16 cellular contexts compared by ENCODE assay signal in genomic region chr18:69588301-69588700, GRCh38.
DNase-seq lines count a peak whose midpoint lies in the region; ATAC-seq and TF ChIP-seq lines count a peak whose summit lies in the region.
"Had no signal": no experiment of that assay in that cellular context is flagged by ENCODE, and none has a peak within 500 bp of the region (broad histone marks: within the 10 kb centered on the region; RNA-seq: fewer than 3 reads in every experiment).

No MANE protein-coding gene starts in this region.

- POLR2A ChIA-PET in WTC11 (lab: Charles Lee): no interaction called here
- POLR2A ChIA-PET in activated CD8-positive, alpha-beta T cell treated with anti-CD3 and anti-CD28 coated beads for 36 hours (lab: Charles Lee): no interaction called here

- no peak for TF ChIP-seq CTCF in WTC11 (IDR thresholded peaks at IDR 0.05)
- no peak for TF ChIP-seq CTCF in activated CD8-positive, alpha-beta T cell treated with anti-CD3 and anti-CD28 coated beads for 36 hours (IDR thresholded peaks at IDR 0.05)

- H3K9me3 Mint-ChIP-seq in WTC11: no peaks in the 10 kb centered on the region
- H3K9me3 Mint-ChIP-seq in activated CD8-positive, alpha-beta T cell treated with anti-CD3 and anti-CD28 coated beads for 36 hours: no peaks in the 10 kb centered on the region

- no peak overlapping the region for H3K27ac Mint-ChIP-seq in WTC11
- no peak overlapping the region for H3K27ac Mint-ChIP-seq in activated CD8-positive, alpha-beta T cell treated with anti-CD3 and anti-CD28 coated beads for 36 hours
- H3K27ac Mint-ChIP-seq: B cell had no signal

- CTCF ChIA-PET in WTC11 (lab: Charles Lee): no interaction called here
- CTCF ChIA-PET in activated CD8-positive, alpha-beta T cell treated with anti-CD3 and anti-CD28 coated beads for 36 hours (lab: Charles Lee): interaction anchor here (0.7 to 1.7 kb wide), 3 partner anchors 8 to 267 kb away, joined by 3 to 5 read pairs (median 3); no protein-coding TSS in a partner anchor

- in situ Hi-C loops in KBM-7 (cut with MboI; ENCODE audit: low pct_unique_long_range_greater_than_20kb, low sequenced_read_pairs): no loop called here

- no peaks in the 10 kb centered on the region for H3K36me3 Mint-ChIP-seq in WTC11
- H3K36me3 Mint-ChIP-seq in activated CD8-positive, alpha-beta T cell treated with anti-CD3 and anti-CD28 coated beads for 36 hours (ENCODE audit: low read depth): no peaks in the 10 kb centered on the region

- intact Hi-C loops in activated CD8-positive, alpha-beta T cell treated with anti-CD3 and anti-CD28 coated beads for 36 hours (cut with micrococcal nuclease): no loop called here

- no peaks in the 10 kb centered on the region for H3K27me3 Mint-ChIP-seq in WTC11 (ENCODE audit: low read depth)
- peaks cover 6% of the 10 kb centered on the region for H3K27me3 Mint-ChIP-seq in activated CD8-positive, alpha-beta T cell treated with anti-CD3 and anti-CD28 coated beads for 36 hours
- H3K27me3 Mint-ChIP-seq: B cell had no signal

- peak; percentile 88 for ATAC-seq in WTC11
- ATAC-seq in activated CD8-positive, alpha-beta T cell treated with anti-CD3 and anti-CD28 coated beads for 36 hours: no peak

- DNase-seq in DMS53 treated with DMSO at 0.1 percent for 48 hours (lab: John Stamatoyannopoulos, UW; ENCODE audit: unreplicated experiment) (peak; percentile 46), HT-29 (ENCODE audit: low spot score) (peak; percentile 7), WTC11 (ENCODE audit: low spot score) (no peak), iPS-NIHi11 (ENCODE audit: low spot score) (peak; percentile 9), mucosa of gallbladder (ENCODE audit: low spot score) (no peak), KBM-7 (no peak)
- DNase-seq in activated CD8-positive, alpha-beta memory T cell treated with anti-CD3 and anti-CD28 coated beads for 24 hours: no peak
- no peak for DNase-seq in activated CD8-positive, alpha-beta T cell treated with anti-CD3 and anti-CD28 coated beads for 36 hours
- DNase-seq: activated CD4-positive, alpha-beta T cell treated with anti-CD3 and anti-CD28 coated beads for 1 hour; activated effector memory CD4-positive, alpha-beta T cell treated with Interleukin-2 at 50 U/mL for 16 hours; amygdala; midbrain; NCI-H187 treated with DMSO at 0.1 percent for 48 hours; SK-N-SH had no signal

- H3K4me3 Mint-ChIP-seq in WTC11: no peak overlapping the region
- no peak overlapping the region for H3K4me3 Mint-ChIP-seq in activated CD8-positive, alpha-beta T cell treated with anti-CD3 and anti-CD28 coated beads for 36 hours
- H3K4me3 Mint-ChIP-seq: B cell, neural crest cell had no signal

- no peaks in the 10 kb centered on the region for H3K4me1 Mint-ChIP-seq in WTC11
- H3K4me1 Mint-ChIP-seq in activated CD8-positive, alpha-beta T cell treated with anti-CD3 and anti-CD28 coated beads for 36 hours (ENCODE audit: low read depth): no peaks in the 10 kb centered on the region
- H3K4me1 Mint-ChIP-seq: B cell had no signal

TF ChIP-seq in WTC11, 78 proteins besides CTCF, POLR2A, EP300 and RAD21:
- TF ChIP-seq ZNF232 (CRISPR knock-in tag; IDR thresholded peaks at IDR 0.05) (no peak), CDX4 (CRISPR knock-in tag; IDR thresholded peaks at IDR 0.05; ENCODE audit: borderline replicate concordance) (no peak), NFATC4 (CRISPR knock-in tag; IDR thresholded peaks at IDR 0.05) (no peak), EMX1 (CRISPR knock-in tag; IDR thresholded peaks at IDR 0.05) (no peak), HMGA2 (CRISPR knock-in tag; IDR thresholded peaks at IDR 0.05) (no peak), JAZF1 (CRISPR knock-in tag; IDR thresholded peaks at IDR 0.05) (no peak), USF2 (CRISPR knock-in tag; IDR thresholded peaks at IDR 0.05) (no peak), FOXJ3 (CRISPR knock-in tag; IDR thresholded peaks at IDR 0.05; ENCODE audit: borderline replicate concordance) (no peak), TP53 (CRISPR knock-in tag; IDR thresholded peaks at IDR 0.05) (no peak), SP1 (CRISPR knock-in tag; conservative IDR thresholded peaks at IDR 0.05) (no peak), STAT6 (CRISPR knock-in tag; conservative IDR thresholded peaks at IDR 0.05; ENCODE audit: low read depth) (no peak), ZNF671 (CRISPR knock-in tag; IDR thresholded peaks at IDR 0.05) (no peak), RORB (CRISPR knock-in tag; IDR thresholded peaks at IDR 0.05) (no peak), ZNF416 (CRISPR knock-in tag; IDR thresholded peaks at IDR 0.05) (no peak), ZBTB21 (CRISPR knock-in tag; IDR thresholded peaks at IDR 0.05; ENCODE audit: borderline replicate concordance) (no peak)
TF ChIP-seq in WTC11: peak in this region for 0.

Comparison
In these comparisons a context has a peak if more than half of its experiments do, and no peak if none do; other contexts are left out.
1. DNase-seq: peak in DMS53 treated with DMSO at 0.1 percent for 48 hours (single experiment), HT-29 (single experiment) and iPS-NIHi11 (single experiment); none in WTC11 (single experiment), activated CD8-positive, alpha-beta memory T cell treated with anti-CD3 and anti-CD28 coated beads for 24 hours (single experiment), mucosa of gallbladder (single experiment), activated CD8-positive, alpha-beta T cell treated with anti-CD3 and anti-CD28 coated beads for 36 hours (single experiment) and KBM-7 (single experiment).